9 cellular contexts compared by ENCODE assay signal in the genomic region with DNA sequence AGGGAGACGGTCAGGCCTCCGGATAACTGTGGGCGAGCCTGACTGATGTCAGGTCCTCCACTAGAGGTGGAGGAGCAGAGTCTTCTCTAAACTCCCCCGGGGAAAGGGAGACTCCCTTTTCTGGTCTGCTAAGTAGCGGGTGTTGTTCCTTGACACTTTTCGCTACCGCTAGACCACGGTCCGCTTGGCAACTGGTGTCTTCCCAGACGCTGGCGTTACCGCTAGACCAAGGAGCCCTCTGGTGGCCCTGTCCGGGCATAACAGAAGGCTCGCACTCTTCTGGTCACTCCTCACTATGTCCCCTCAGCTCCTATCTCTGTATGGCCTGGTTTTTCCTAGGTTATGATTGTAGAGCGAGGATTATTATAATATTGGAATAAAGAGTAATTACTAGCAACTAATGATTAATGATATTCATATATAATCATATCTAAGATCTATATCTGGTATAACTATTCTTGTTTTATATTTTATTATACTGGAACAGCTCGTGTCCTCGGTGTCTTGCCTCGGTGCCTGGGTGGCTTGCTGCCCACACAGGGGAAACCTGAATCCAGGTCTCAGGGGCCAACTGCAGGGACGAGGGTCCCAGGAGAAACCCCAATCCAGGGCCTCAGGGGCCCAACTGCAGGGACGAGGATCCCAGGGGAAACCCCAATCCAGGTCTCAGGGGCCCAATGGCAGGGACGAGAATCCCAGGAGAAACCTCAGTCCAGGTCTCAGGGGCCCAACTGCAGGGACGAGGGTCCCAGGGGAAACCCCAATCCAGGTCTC. TPM values are rescaled to one million over a fixed set of nuclear protein-coding genes. Genes with fewer than 3 reads are reported as not detected.
A peak's percentile ranks its signal among the peaks of the same experiment; 100 is the strongest.
DNase-seq lines count a peak whose midpoint lies in the region; ATAC-seq, FAIRE-seq and TF ChIP-seq lines count a peak whose summit lies in the region.
"Not testable (repeated sequence)": the region's sequence is repeated elsewhere in the genome, so short reads cannot be mapped to it uniquely, and the experiment has no call there.
"Had no signal": no experiment of that assay in that cellular context is flagged by ENCODE, and none has a peak within 500 bp of the region (broad histone marks: within the 10 kb centered on the region; RNA-seq: fewer than 3 reads in every experiment).

No MANE protein-coding gene starts in this region.

- peak; percentile 22 to 26; a peak in 2 of 5 replicates for TF ChIP-seq RAD21 in A549 (conservative IDR thresholded peaks at IDR 0.05 in 1 of 2, IDR thresholded peaks at IDR 0.05 in 1 of 2)

- BruUV-seq in Panc1 (replicated peaks; lab: Mats Ljungman, UMichigan): not testable (repeated sequence)

- H3K4me2 ChIP-seq in A549: not testable (repeated sequence)

- not testable (repeated sequence) for TF ChIP-seq POLR2A in A549 (IDR thresholded peaks at IDR 0.05; ENCODE audit: low read length)

- H3K36me3 Mint-ChIP-seq in IgD-negative memory B cell; activated naive CD4-positive, alpha-beta T cell treated with anti-CD3 and anti-CD28 coated beads for 36 hours (ENCODE audit: low read depth); endothelial cell (ENCODE audit: low read depth, unreplicated experiment); immature natural killer cell; osteocyte (ENCODE audit: unreplicated experiment): not testable (repeated sequence)

- H3K27me3 Mint-ChIP-seq in IgD-negative memory B cell; activated naive CD4-positive, alpha-beta T cell treated with anti-CD3 and anti-CD28 coated beads for 36 hours (ENCODE audit: low read depth); endothelial cell (ENCODE audit: unreplicated experiment); osteocyte (ENCODE audit: unreplicated experiment): not testable (repeated sequence)
- peaks cover 8 to 16% (median 12%) of the 10 kb centered on the region in 3 donors for H3K27me3 Mint-ChIP-seq in immature natural killer cell (ENCODE audit: low read depth in 3 of 3)

- not testable (repeated sequence) for H3K27me3 ChIP-seq in Panc1 (ENCODE audit: control insufficient read depth, insufficient read depth, low read length)

- H3K4me3 Mint-ChIP-seq in IgD-negative memory B cell: peak overlapping the region in 2 of 4 donors; percentile 25 to 41
- not testable (repeated sequence) for H3K4me3 Mint-ChIP-seq in activated naive CD4-positive, alpha-beta T cell treated with anti-CD3 and anti-CD28 coated beads for 36 hours; endothelial cell (ENCODE audit: unreplicated experiment); osteocyte (ENCODE audit: unreplicated experiment)
- peak overlapping the region in 1 of 5 donors; percentile 46 for H3K4me3 Mint-ChIP-seq in immature natural killer cell

- H3K4me3 ChIP-seq in A549; Panc1 (ENCODE audit: low read depth in 2 of 2, low read length in 2 of 2): not testable (repeated sequence)

- not testable (repeated sequence) for H3K4me1 Mint-ChIP-seq in IgD-negative memory B cell; endothelial cell (ENCODE audit: unreplicated experiment); osteocyte (ENCODE audit: unreplicated experiment)
- H3K4me1 Mint-ChIP-seq in activated naive CD4-positive, alpha-beta T cell treated with anti-CD3 and anti-CD28 coated beads for 36 hours (ENCODE audit: low read depth): peaks cover 15% of the 10 kb centered on the region
- peaks cover 20 to 27% of the 10 kb centered on the region in 2 donors for H3K4me1 Mint-ChIP-seq in immature natural killer cell

- WGBS in A549 (ENCODE audit: missing lambda C conversion rate): 35% methylated on average over 19 of the region's 22 CpGs

- peak overlapping the region in 2 of 3 donors; percentile 16 to 56 for H3K27ac Mint-ChIP-seq in IgD-negative memory B cell
- not testable (repeated sequence) for H3K27ac Mint-ChIP-seq in activated naive CD4-positive, alpha-beta T cell treated with anti-CD3 and anti-CD28 coated beads for 36 hours; endothelial cell (ENCODE audit: unreplicated experiment); osteocyte (ENCODE audit: unreplicated experiment)
- H3K27ac Mint-ChIP-seq in immature natural killer cell: peak overlapping the region in 3 of 6 donors; percentile 40 to 78 (median 73)

- H3K9me3 Mint-ChIP-seq in IgD-negative memory B cell; activated naive CD4-positive, alpha-beta T cell treated with anti-CD3 and anti-CD28 coated beads for 36 hours; endothelial cell (ENCODE audit: unreplicated experiment); immature natural killer cell; osteocyte (ENCODE audit: unreplicated experiment): not testable (repeated sequence)

- not testable (repeated sequence) for H3K36me3 ChIP-seq in Panc1 (ENCODE audit: control insufficient read depth, insufficient read depth, low read length)

- intact Hi-C loops in Panc1 (cut with micrococcal nuclease; ENCODE audit: unreplicated experiment): loop anchor here (10.0 kb wide), 1 partner anchor 141 kb away; a partner anchor contains a TSS
- intact Hi-C loops in activated naive CD4-positive, alpha-beta T cell treated with anti-CD3 and anti-CD28 coated beads for 36 hours (cut with micrococcal nuclease): loop anchor here (5.0 kb wide), 1 partner anchor 34 kb away; no protein-coding TSS in a partner anchor

- not testable (repeated sequence) for H3K9me3 ChIP-seq in A549; Panc1 (ENCODE audit: control insufficient read depth, insufficient read depth, low read depth, low read length)

- H3K27ac ChIP-seq in A549; Panc1 (ENCODE audit: low read length): not testable (repeated sequence)

- not testable (repeated sequence) for TF ChIP-seq EP300 in A549 (IDR thresholded peaks at IDR 0.05)

- TF ChIP-seq CTCF in A549 (IDR thresholded peaks at IDR 0.05): peak; percentile 25
- TF ChIP-seq CTCF in Panc1 (IDR thresholded peaks at IDR 0.05): peak; percentile 82
- TF ChIP-seq CTCF in endothelial cell (IDR thresholded peaks at IDR 0.05; ENCODE audit: unreplicated experiment): peak; percentile 40
- TF ChIP-seq CTCF in osteocyte (IDR thresholded peaks at IDR 0.05): peak; percentile 47

- FAIRE-seq in A549 (lab: Jason Lieb, UNC): not testable (repeated sequence)

- ATAC-seq in A549: peak in 1 of 2 experiments; percentile 37; a peak in 2 of 6 replicates
- ATAC-seq in Panc1: not testable (repeated sequence)

- peak in 1 of 2 experiments; percentile 68 for DNase-seq in A549 (ENCODE audit: low read depth in 1 of 2, low spot score in 1 of 2)
- DNase-seq in ELR (ENCODE audit: low read depth): peak; percentile 51
- not testable (repeated sequence) for DNase-seq in Panc1 (ENCODE audit: low read depth, low spot score); endothelial cell (ENCODE audit: low spot score); osteocyte (ENCODE audit: extremely low spot score, unreplicated experiment)
- DNase-seq in activated naive CD4-positive, alpha-beta T cell treated with anti-CD3 and anti-CD28 coated beads for 36 hours: peak; percentile 59
- DNase-seq in immature natural killer cell: peak; percentile 25 to 49 (median 39)

- POLR2A ChIA-PET in A549 (lab: Yijun Ruan, JAX); Panc1 (lab: Charles Lee): not testable (repeated sequence)

- in situ Hi-C loops in Panc1 (cut with HindIII; ENCODE audit: low pct_unique_long_range_greater_than_20kb, low sequenced_read_pairs): not testable (repeated sequence)

- not testable (repeated sequence) for H3K4me1 ChIP-seq in A549; Panc1 (ENCODE audit: control insufficient read depth, insufficient read depth, low read length)

- CTCF ChIA-PET in A549 (lab: Yijun Ruan, JAX): not testable (repeated sequence)
- CTCF ChIA-PET in Panc1 (lab: Charles Lee): interaction anchor here (0.6 to 0.8 kb wide), 2 partner anchors 168 to 443 kb away, joined by 4 to 8 read pairs; no protein-coding TSS in a partner anchor
- CTCF ChIA-PET in activated naive CD4-positive, alpha-beta T cell treated with anti-CD3 and anti-CD28 coated beads for 36 hours (lab: Charles Lee): interaction anchor here (0.7 to 1.3 kb wide), 2 partner anchors 46 to 150 kb away, joined by 3 to 4 read pairs; no protein-coding TSS in a partner anchor

RNA-seq across cellular contexts. Expression of a gene that starts 6.4 kb away (rescaled TPM):
- polyA plus RNA-seq in A549 (2011; rRNA removed): not detected in 2 replicates
- polyA plus RNA-seq in A549 (2012; cell fraction: cytosol; rRNA removed): not detected in 2 replicates
- polyA plus RNA-seq in A549 (2012; cell fraction: nucleus; rRNA removed): not detected in 2 replicates
- polyA plus RNA-seq in A549 (2017; fragmentation: RNase III; extraction: RNeasy Plus Mini Kit Qiagen cat#74134 plus additional on column Dnase treatment): not detected in 3 replicates
- not detected in 2 replicates for polyA minus RNA-seq in A549 (2011; rRNA and poly(A)+ RNA removed)
- not detected for polyA plus RNA-seq in IgD-negative memory B cell
- not detected for total RNA-seq in Panc1 (2021; ENCODE audit: unreplicated experiment)
- polyA plus RNA-seq in Panc1 (2012; ENCODE audit: insufficient read length): not detected
- not detected for total RNA-seq in activated naive CD4-positive, alpha-beta T cell treated with anti-CD3 and anti-CD28 coated beads for 36 hours
- total RNA-seq in endothelial cell (ENCODE audit: unreplicated experiment): not detected
- not detected for polyA plus RNA-seq in immature natural killer cell
- total RNA-seq in osteocyte: not detected in 2 replicates
- total RNA-seq: kidney epithelial cell had no signal

RNA-seq across cellular contexts. Expression of a gene that starts 17.2 kb away (rescaled TPM):
- polyA plus RNA-seq in A549 (2011; rRNA removed): not detected in 2 replicates
- not detected in 2 replicates for polyA plus RNA-seq in A549 (2012; cell fraction: cytosol; rRNA removed)
- polyA plus RNA-seq in A549 (2012; cell fraction: nucleus; rRNA removed): not detected in 2 replicates
- polyA plus RNA-seq in A549 (2017; fragmentation: RNase III; extraction: RNeasy Plus Mini Kit Qiagen cat#74134 plus additional on column Dnase treatment): not detected in 3 replicates
- polyA minus RNA-seq in A549 (2011; rRNA and poly(A)+ RNA removed): not detected in 2 replicates
- 0.19 TPM for polyA plus RNA-seq in IgD-negative memory B cell
- 0.15 TPM for total RNA-seq in Panc1 (2021; ENCODE audit: unreplicated experiment)
- polyA plus RNA-seq in Panc1 (2012; ENCODE audit: insufficient read length): 0.29 TPM
- 1 to 10 TPM; 6.9 to 8.3 TPM for total RNA-seq in activated naive CD4-positive, alpha-beta T cell treated with anti-CD3 and anti-CD28 coated beads for 36 hours
- not detected for total RNA-seq in endothelial cell (ENCODE audit: unreplicated experiment)
- 1 to 10 TPM in 1 of 3 donors, not detected in 2; 3.3 TPM for polyA plus RNA-seq in immature natural killer cell
- total RNA-seq in osteocyte: not detected in 2 replicates

Comparison
In these comparisons a context has a peak if more than half of its experiments do, and no peak if none do; other contexts are left out.
1. CTCF ChIP-seq: peak in every context shown above with its lines; median percentile 82 in Panc1; 47 in osteocyte; 40 in endothelial cell; 25 in A549.